In the genomic region with DNA sequence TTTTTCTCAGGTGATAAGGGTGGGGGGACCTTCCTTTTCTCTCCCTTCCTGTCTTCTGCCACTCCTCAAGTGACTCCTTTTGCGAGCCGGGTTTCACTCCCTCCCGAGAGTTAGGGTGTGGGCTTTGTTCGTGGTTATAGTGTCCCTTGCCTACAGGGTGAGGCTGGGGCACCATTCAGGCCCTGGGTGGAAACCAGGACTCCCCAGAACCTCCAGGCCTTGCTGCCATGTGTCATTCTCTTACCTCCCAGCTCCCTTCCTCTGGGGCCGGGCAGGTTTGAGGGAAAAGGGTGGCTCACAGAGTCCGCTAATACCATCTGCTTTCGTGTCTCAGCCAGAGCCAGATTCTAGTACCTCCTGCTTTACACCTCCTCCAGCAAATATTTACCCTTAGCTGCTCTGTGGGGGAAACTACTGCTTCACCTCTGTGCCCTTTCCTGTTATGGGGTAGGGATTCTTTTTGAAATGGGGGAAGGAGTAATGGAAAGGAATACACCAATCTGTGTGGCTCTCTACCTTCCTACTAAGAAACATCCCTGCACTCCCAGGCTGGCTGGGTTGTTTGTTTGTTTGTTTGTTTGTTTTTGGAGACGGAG, we compare ENCODE assay signal across 8 cellular contexts. TPM values are rescaled to one million over a fixed set of nuclear protein-coding genes. Genes with fewer than 3 reads are reported as not detected.
DNase-seq lines count a peak whose midpoint lies in the region; ATAC-seq and TF ChIP-seq lines count a peak whose summit lies in the region.

No MANE protein-coding gene starts in this region.

- H3K27ac ChIP-seq in RWPE1 = peak overlapping the region; percentile 98

- peak overlapping the region; percentile 88; the same call in 1 of the 2 replicates for H3K4me3 ChIP-seq in GM08714 (ENCODE audit: low read length)

- CTCF ChIA-PET in RWPE1 (lab: Yijun Ruan, JAX) = interaction anchor here (0.8 kb wide), 1 partner anchor 33 kb away, joined by 11 read pairs; no protein-coding TSS in a partner anchor

- DNase-seq in RWPE1 (ENCODE audit: low spot score) (no peak), pons (ENCODE audit: low spot score) (peak; percentile 17), DMS79 treated with DMSO at 0.1 percent for 48 hours (lab: John Stamatoyannopoulos, UW) (no peak)
- no peak for DNase-seq in stimulated activated naive CD4-positive, alpha-beta T cell treated with Interleukin-2 at 50 U/mL for 16 hours (lab: John Stamatoyannopoulos, UW)
- no peak for DNase-seq in activated CD4-positive, alpha-beta T cell treated with anti-CD3 and anti-CD28 coated beads, Interleukin-2, amount 50 U/mL, for 48 hours

- POLR2A ChIA-PET in RWPE1 (lab: Yijun Ruan, JAX; ENCODE audit: low non-redundant PET) = interaction anchor here (0.5 kb wide), 1 partner anchor 111 kb away, joined by 4 read pairs; no protein-coding TSS in a partner anchor

- no peak for TF ChIP-seq CTCF in RWPE1 (conservative IDR thresholded peaks at IDR 0.05; ENCODE audit: low read depth)

- ATAC-seq in esophagus mucosa = peak; percentile 64
- no peak for ATAC-seq in GM21390 (IDR thresholded peaks at IDR 0.05; ENCODE audit: unreplicated experiment)

RNA-seq across cellular contexts. Expression of gene ACTN4, which starts 2.8 kb away (rescaled TPM):
- 455 TPM for total RNA-seq in esophagus mucosa

RNA-seq across cellular contexts. Expression of gene EIF3K, which starts 31.3 kb away (rescaled TPM):
- 304 TPM for total RNA-seq in esophagus mucosa

RNA-seq across cellular contexts. Expression of gene MAP4K1, which starts 32.5 kb away (rescaled TPM):
- total RNA-seq in esophagus mucosa = 3.4 TPM
